Comparison of ENCODE assay signal across 8 cellular contexts in genomic region chr11:63920870-63921417, GRCh38.
DNase-seq lines count a peak whose midpoint lies in the region; ATAC-seq lines count a peak whose summit lies in the region.

No MANE protein-coding gene starts in this region.

- DNase-seq in NCI-H82 (lab: John Stamatoyannopoulos, UW), result peak; percentile 46
- no peak for DNase-seq in NCI-H82 treated with DMSO at 0.1 percent for 48 hours (lab: John Stamatoyannopoulos, UW; ENCODE audit: unreplicated experiment)
- DNase-seq in activated CD8-positive, alpha-beta memory T cell treated with anti-CD3 and anti-CD28 coated beads, Interleukin-2, amount 50 U/mL, for 48 hours, result peak; percentile 80
- DNase-seq in germinal center (ENCODE audit: low spot score), result peak; percentile 68
- peak; percentile 27 for DNase-seq in stimulated activated CD4-positive, alpha-beta T cell treated with anti-CD3 and anti-CD28 coated beads, Interleukin-4, amount 100 ng/mL, for 24 hours
- DNase-seq in hippocampal formation (lab: John Stamatoyannopoulos, UW), result no peak
- no peak for DNase-seq in amniotic stem cell (lab: John Stamatoyannopoulos, UW)

- ATAC-seq in GM19023 (IDR thresholded peaks at IDR 0.05; ENCODE audit: unreplicated experiment), result no peak

Comparison
In these comparisons a context has a peak if more than half of its experiments do, and no peak if none do; other contexts are left out.
1. DNase-seq: peak in NCI-H82 (single experiment), activated CD8-positive, alpha-beta memory T cell treated with anti-CD3 and anti-CD28 coated beads, Interleukin-2, amount 50 U/mL, for 48 hours (single experiment), germinal center (single experiment) and stimulated activated CD4-positive, alpha-beta T cell treated with anti-CD3 and anti-CD28 coated beads, Interleukin-4, amount 100 ng/mL, for 24 hours (single experiment); none in NCI-H82 treated with DMSO at 0.1 percent for 48 hours (single experiment), hippocampal formation (0 of 2) and amniotic stem cell (single experiment).